In genomic region chr1:201408815-201409200, GRCh38 we compare ENCODE assay signal across 15 cellular contexts. TPM values are rescaled to one million over a fixed set of nuclear protein-coding genes. Genes with fewer than 3 reads are reported as not detected.
DNase-seq lines count a peak whose midpoint lies in the region; ATAC-seq and TF ChIP-seq lines count a peak whose summit lies in the region.
"Had no signal": no experiment of that assay in that cellular context is flagged by ENCODE, and none has a peak within 500 bp of the region (broad histone marks: within the 10 kb centered on the region; RNA-seq: fewer than 3 reads in every experiment).

No MANE protein-coding gene starts in this region.

- intact Hi-C loops in Right ventricle myocardium inferior (cut with DNase I), result loop anchor here (1.0 to 5.0 kb wide), 3 partner anchors 37 to 155 kb away; no protein-coding TSS in a partner anchor
- intact Hi-C loops in left ventricle myocardium inferior (cut with micrococcal nuclease), result no loop called here

- H3K4me3 ChIP-seq in left ventricle myocardium inferior, result no peak overlapping the region
- no peak overlapping the region for H3K4me3 ChIP-seq in Karpas-422 (ENCODE audit: low read length)
- no peak overlapping the region for H3K4me3 ChIP-seq in osteoblast (ENCODE audit: insufficient read depth, low read length)
- H3K4me3 ChIP-seq: GM23338 had no signal

- ATAC-seq in Right ventricle myocardium inferior, result no peak
- ATAC-seq in activated CD4-positive, CD25-positive, alpha-beta regulatory T cell treated with anti-CD3 and anti-CD28 coated beads, Interleukin-2, amount 50 U/mL, for 24 hours, result no peak
- no peak for ATAC-seq in esophagus mucosa

- H3K36me3 ChIP-seq in left ventricle myocardium inferior (no peaks in the 10 kb centered on the region), Karpas-422 (ENCODE audit: insufficient read depth, low read length) (peaks cover 72% of the 10 kb centered on the region), osteoblast (ENCODE audit: insufficient read depth, low read length) (no peaks in the 10 kb centered on the region)

- H3K4me1 ChIP-seq in left ventricle myocardium inferior (peaks cover 29% of the 10 kb centered on the region), Karpas-422 (ENCODE audit: low read length) (peaks cover 97% of the 10 kb centered on the region), osteoblast (ENCODE audit: insufficient read depth, low read length) (no peaks in the 10 kb centered on the region)

- H4K20me1 ChIP-seq in Karpas-422 (ENCODE audit: insufficient read depth, low read depth, low read length) (peaks cover 62% of the 10 kb centered on the region), osteoblast (ENCODE audit: insufficient read depth, low read length) (no peaks in the 10 kb centered on the region)

- no peak overlapping the region for H2AFZ ChIP-seq in Karpas-422 (ENCODE audit: low read length)
- H2AFZ ChIP-seq in osteoblast (ENCODE audit: low read length), result no peak overlapping the region
- H2AFZ ChIP-seq: GM23338 had no signal

- H3K79me2 ChIP-seq in Karpas-422 (ENCODE audit: low read length) (no peaks in the 10 kb centered on the region), osteoblast (ENCODE audit: insufficient read depth, low read length) (no peaks in the 10 kb centered on the region)

- no peak overlapping the region for H3K9ac ChIP-seq in Karpas-422 (ENCODE audit: low read length)

- H3K9me3 ChIP-seq in left ventricle myocardium inferior (replicated peaks), result no peaks in the 10 kb centered on the region
- H3K9me3 ChIP-seq in Karpas-422 (ENCODE audit: low read length), result no peaks in the 10 kb centered on the region
- H3K9me3 ChIP-seq in osteoblast (ENCODE audit: low read depth, low read length), result no peaks in the 10 kb centered on the region

- DNase-seq in Right ventricle myocardium inferior (ENCODE audit: missing footprints), result peak; percentile 30
- no peak for DNase-seq in left ventricle myocardium inferior
- DNase-seq in Karpas-422, result no peak
- peak; percentile 12 for DNase-seq in myocyte (ENCODE audit: low read depth)
- DNase-seq in osteoblast (ENCODE audit: insufficient read length, low spot score, missing footprints), result peak; percentile 17
- no peak for DNase-seq in NCI-H1694 (lab: John Stamatoyannopoulos, UW)
- DNase-seq: GF-D8 had no signal

- H3K9me2 ChIP-seq in Karpas-422 (replicated peaks; ENCODE audit: insufficient read depth, low read length), result no peaks in the 10 kb centered on the region

- H3K4me2 ChIP-seq in Karpas-422 (ENCODE audit: low read depth, low read length, poor library complexity, severe bottlenecking) (peak overlapping the region; percentile 4), osteoblast (ENCODE audit: insufficient read depth, low read length) (no peak overlapping the region)
- H3K4me2 ChIP-seq: GM23338 had no signal

- no peak for TF ChIP-seq CTCF in left ventricle myocardium inferior (IDR thresholded peaks at IDR 0.05; ENCODE audit: borderline replicate concordance)
- no peak for TF ChIP-seq CTCF in osteoblast (IDR thresholded peaks at IDR 0.05; ENCODE audit: extremely low read depth, low read depth, low read length)

- H3K27ac ChIP-seq in left ventricle myocardium inferior (replicated peaks) (no peak overlapping the region), Karpas-422 (ENCODE audit: low read length) (peak overlapping the region; percentile 32; the same call in 1 of the 2 replicates), osteoblast (ENCODE audit: low read depth, low read length) (no peak overlapping the region)
- H3K27ac ChIP-seq: 22Rv1 had no signal

- no peaks in the 10 kb centered on the region for H3K27me3 ChIP-seq in left ventricle myocardium inferior (ENCODE audit: low read depth)
- no peaks in the 10 kb centered on the region for H3K27me3 ChIP-seq in Karpas-422 (ENCODE audit: low read length)
- H3K27me3 ChIP-seq in osteoblast (ENCODE audit: insufficient read depth, low read length), result peaks cover 40% of the 10 kb centered on the region

RNA-seq across cellular contexts. Expression of gene LAD1, which starts 9.7 kb away (rescaled TPM):
- total RNA-seq in Right ventricle myocardium inferior (2.4 TPM), left ventricle myocardium inferior (2.0 TPM), myocyte (22.3 and 27.0 TPM in 2 replicates), osteoblast (not detected in 2 replicates), esophagus mucosa (328 TPM)
- 0.76 and 1.2 TPM in 2 replicates for total RNA-seq in Karpas-422 (2014; rRNA removed; shearing (Covaris generic); ENCODE audit: low replicate concordance)
- 6.8 TPM for polyA plus RNA-seq in myocyte (2012)
- polyA plus RNA-seq: BJ; CD4-positive, alpha-beta memory T cell had no signal

RNA-seq across cellular contexts. Expression of gene TNNI1, which starts 12.7 kb away (rescaled TPM):
- 1.4 TPM for total RNA-seq in Right ventricle myocardium inferior
- 44.2 TPM for total RNA-seq in left ventricle myocardium inferior
- total RNA-seq in Karpas-422 (2014; rRNA removed; shearing (Covaris generic); ENCODE audit: low replicate concordance), result 333 and 375 TPM in 2 replicates
- total RNA-seq in myocyte, result 9,118 and 11,163 TPM in 2 replicates
- 4,992 TPM for polyA plus RNA-seq in myocyte (2012)
- total RNA-seq in osteoblast, result not detected in 2 replicates
- not detected for total RNA-seq in esophagus mucosa
- total RNA-seq: Calu3; CD4-positive, alpha-beta memory T cell; Daoy; GM23338 had no signal
- polyA plus RNA-seq: CD4-positive, alpha-beta memory T cell had no signal

RNA-seq across cellular contexts. Expression of gene TNNT2, which starts 31.3 kb away (rescaled TPM):
- total RNA-seq in Right ventricle myocardium inferior, result 9,445 TPM
- total RNA-seq in left ventricle myocardium inferior, result 8,708 TPM
- 0.11 and 0.37 TPM in 2 replicates for total RNA-seq in Karpas-422 (2014; rRNA removed; shearing (Covaris generic); ENCODE audit: low replicate concordance)
- 3,022 and 4,635 TPM in 2 replicates for total RNA-seq in myocyte
- 2,977 TPM for polyA plus RNA-seq in myocyte (2012)
- total RNA-seq in osteoblast, result not detected in 2 replicates
- total RNA-seq in esophagus mucosa, result 3.9 TPM
- total RNA-seq: CD4-positive, alpha-beta memory T cell; Daoy had no signal
- polyA plus RNA-seq: BJ; CD4-positive, alpha-beta memory T cell had no signal

Comparison
In these comparisons a context has a peak if more than half of its experiments do, and no peak if none do; other contexts are left out.
1. DNase-seq: peak in Right ventricle myocardium inferior (single experiment), myocyte (single experiment) and osteoblast (single experiment); none in left ventricle myocardium inferior (single experiment), Karpas-422 (single experiment) and NCI-H1694 (single experiment).
2. RNA of gene LAD1, which starts 9.7 kb away (total RNA-seq): 328 TPM in esophagus mucosa (single experiment); 22.3 to 27.0 TPM in myocyte, 2.4 TPM in Right ventricle myocardium inferior (single experiment), 2.0 TPM in left ventricle myocardium inferior (single experiment), 0.76 to 1.2 TPM in Karpas-422 and not detected in osteoblast; every median in the first group is over 10 times any median in the second.
3. RNA of gene TNNI1, which starts 12.7 kb away (total RNA-seq): 9,118 to 11,163 TPM in myocyte; 333 to 375 TPM in Karpas-422, 44.2 TPM in left ventricle myocardium inferior (single experiment), 1.4 TPM in Right ventricle myocardium inferior (single experiment), not detected in esophagus mucosa (single experiment) and not detected in osteoblast; every median in the first group is over 10 times any median in the second.
4. RNA of gene TNNT2, which starts 31.3 kb away (total RNA-seq): 9,445 TPM in Right ventricle myocardium inferior (single experiment), 8,708 TPM in left ventricle myocardium inferior (single experiment) and 3,022 to 4,635 TPM in myocyte; 3.9 TPM in esophagus mucosa (single experiment), 0.11 to 0.37 TPM in Karpas-422 and not detected in osteoblast; every median in the first group is over 100 times any median in the second.